ENCODE assay signal across 8 cellular contexts in the genomic region with DNA sequence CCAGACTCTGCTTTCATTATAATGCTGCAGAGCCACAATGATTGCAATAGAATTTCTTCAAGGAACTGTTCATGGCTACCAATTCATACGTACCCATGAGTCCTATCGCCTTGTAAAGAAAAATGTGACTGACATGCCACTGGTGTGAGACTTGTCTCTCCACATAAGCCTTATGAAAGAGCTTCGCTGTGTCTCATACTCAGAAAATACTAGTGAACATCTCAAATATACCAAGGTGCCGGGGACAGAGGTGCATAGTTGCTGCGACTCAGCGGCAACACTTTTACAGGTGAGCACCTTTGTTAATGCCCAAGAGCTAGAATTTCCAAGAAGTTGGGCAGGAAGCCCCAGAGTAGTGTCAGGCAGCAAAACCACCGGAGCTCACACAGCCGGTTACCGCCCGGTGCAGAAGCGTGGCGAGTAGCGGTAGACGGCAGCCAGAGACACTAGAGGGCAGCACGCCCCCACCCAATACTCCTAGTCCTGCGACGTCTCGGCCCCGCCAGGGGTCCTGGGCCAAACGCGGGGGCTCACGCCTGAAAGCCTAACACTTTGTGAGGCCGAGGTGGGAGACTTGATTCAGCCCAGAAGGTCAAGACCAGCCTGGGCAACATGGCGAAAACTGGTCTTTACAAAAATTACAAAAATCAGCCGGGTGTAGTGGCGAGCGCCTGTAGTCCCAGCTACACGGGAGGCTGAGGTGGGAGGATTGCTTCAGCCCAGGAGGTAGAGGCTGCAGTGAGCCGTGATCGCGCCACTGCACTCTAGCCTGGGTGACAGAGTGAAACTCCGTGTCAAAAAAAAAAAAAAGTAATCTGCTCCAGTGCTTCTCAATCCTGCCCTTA. TPM values are rescaled to one million over a fixed set of nuclear protein-coding genes. Genes with fewer than 3 reads are reported as not detected.
A peak's percentile ranks its signal among the peaks of the same experiment; 100 is the strongest.
DNase-seq lines count a peak whose midpoint lies in the region; ATAC-seq and TF ChIP-seq lines count a peak whose summit lies in the region.
"Not testable (repeated sequence)": the region's sequence is repeated elsewhere in the genome, so short reads cannot be mapped to it uniquely, and the experiment has no call there.

No MANE protein-coding gene starts in this region.

- H3K27me3 Mint-ChIP-seq in memory B cell: peaks cover 16% of the 10 kb centered on the region

- TF ChIP-seq CTCF in fibroblast of villous mesenchyme (IDR thresholded peaks at IDR 0.05; ENCODE audit: insufficient read depth, low read depth, low read length): peak; percentile 73

- not testable (repeated sequence) for H3K4me3 Mint-ChIP-seq in memory B cell

- not testable (repeated sequence) for H3K27me3 ChIP-seq in H7 (ENCODE audit: control insufficient read depth, insufficient read depth, low read length)

- not testable (repeated sequence) for H3K4me3 ChIP-seq in H7 (ENCODE audit: insufficient read depth, low read depth, low read length); fibroblast of villous mesenchyme (ENCODE audit: low read depth, low read length)

- H3K36me3 Mint-ChIP-seq in activated naive CD4-positive, alpha-beta T cell treated with anti-CD3 and anti-CD28 coated beads, Interleukin-2, amount 50 U/mL, for 72 hours; memory B cell: not testable (repeated sequence)

- peak; percentile 74 to 91 for ATAC-seq in activated naive CD4-positive, alpha-beta T cell treated with anti-CD3 and anti-CD28 coated beads, Interleukin-2, amount 50 U/mL, for 72 hours
- ATAC-seq in memory B cell (ENCODE audit: low read depth): peak; percentile 56

- DNase-seq in Ammon's horn (ENCODE audit: low spot score) (peak; percentile 72), H7 (peak; percentile 86), NCI-H2227 treated with DMSO at 0.1 percent for 48 hours (lab: John Stamatoyannopoulos, UW) (peak; percentile 6), T-helper 9 cell (peak; percentile 5), fibroblast of villous mesenchyme (ENCODE audit: low read depth) (peak; percentile 18), memory B cell (ENCODE audit: low spot score in 2 of 2) (peak in 1 of 2 donors; percentile 5)
- peak in 1 of 2 donors; percentile 66 for DNase-seq in activated naive CD4-positive, alpha-beta T cell treated with anti-CD3 and anti-CD28 coated beads, Interleukin-2, amount 50 U/mL, for 72 hours (ENCODE audit: low spot score in 2 of 2)
- DNase-seq in stimulated activated CD4-positive, alpha-beta T cell treated with anti-CD3 and anti-CD28 coated beads, Interleukin-2, amount 100 ng/mL, for 48 hours: peak; percentile 39 to 47

- not testable (repeated sequence) for H3K9me3 Mint-ChIP-seq in activated naive CD4-positive, alpha-beta T cell treated with anti-CD3 and anti-CD28 coated beads, Interleukin-2, amount 50 U/mL, for 72 hours; memory B cell

- H3K36me3 ChIP-seq in H7 (replicated peaks; ENCODE audit: control insufficient read depth, insufficient read depth, low read length): not testable (repeated sequence)

- H3K27ac Mint-ChIP-seq in activated naive CD4-positive, alpha-beta T cell treated with anti-CD3 and anti-CD28 coated beads, Interleukin-2, amount 50 U/mL, for 72 hours; memory B cell: not testable (repeated sequence)

- H3K4me1 Mint-ChIP-seq in memory B cell: not testable (repeated sequence)

RNA-seq across cellular contexts. Expression of gene CCL21, which starts 50.5 kb away (rescaled TPM):
- total RNA-seq in H7 (2014; rRNA removed; shearing (Covaris generic)): not detected in 2 replicates
- total RNA-seq in activated naive CD4-positive, alpha-beta T cell treated with anti-CD3 and anti-CD28 coated beads, Interleukin-2, amount 50 U/mL, for 72 hours: not detected
- not detected in 2 replicates for total RNA-seq in fibroblast of villous mesenchyme
